In genomic region chr3:128341659-128342395, GRCh38 we compare ENCODE assay signal across 23 cellular contexts.
"Had no signal": no experiment of that assay in that cellular context is flagged by ENCODE, and none has a peak within 500 bp of the region (broad histone marks: within the 10 kb centered on the region; RNA-seq: fewer than 3 reads in every experiment).

No MANE protein-coding gene starts in this region.

- H3K9me3 Mint-ChIP-seq: activated B cell treated with CpG ODN at 0.5 μM for 24 hours; activated naive CD8-positive, alpha-beta T cell treated with anti-CD3 and anti-CD28 coated beads, Interleukin-2, amount 10 ng/mL, durations not matched to agents 7 days and 5 days; activated T-cell treated with anti-CD3 and anti-CD28 coated beads, Interleukin-2, amount 50 U/mL, for 4 hours; activated T-helper 2 cell treated with anti-CD3 and anti-CD28 coated beads, Interferon-gamma antibody, Interleukin-2, Interleukin-4, amounts not matched to agents 10 μg/mL and 5 μg/mL and 100 μg/mL, durations not matched to agents 14 hours and 24 hours and 36 hours; natural killer cell; stimulated activated memory B cell treated with anti-CD40 and anti-IgM and Interleukin-4, amounts not matched to agents 10 μg/mL and 1 μg/mL and 100 μg/mL, for 72 hours had no signal

- H3K36me3 ChIP-seq: ovary had no signal

- H3K4me3 ChIP-seq: ovary, psoas muscle, skin epidermis, testis, upper lobe of right lung had no signal

- H3K27ac ChIP-seq: ovary, psoas muscle, skin epidermis, testis, upper lobe of right lung had no signal

- H3K4me1 ChIP-seq: testis, upper lobe of right lung had no signal

- H3K9me3 ChIP-seq: ovary, psoas muscle, testis, upper lobe of right lung had no signal

- H3K4me3 Mint-ChIP-seq: activated B cell treated with CpG ODN at 0.5 μM for 24 hours; activated CD4-positive, alpha-beta T cell treated with anti-CD3 and anti-CD28 coated beads for 36 hours; activated naive CD8-positive, alpha-beta T cell treated with anti-CD3 and anti-CD28 coated beads, Interleukin-2, amount 10 ng/mL, durations not matched to agents 7 days and 5 days; activated T-cell treated with anti-CD3 and anti-CD28 coated beads, Interleukin-2, amount 50 U/mL, for 4 hours; natural killer cell; stimulated activated memory B cell treated with anti-CD40 and anti-IgM and Interleukin-4, amounts not matched to agents 10 μg/mL and 1 μg/mL and 100 μg/mL, for 72 hours had no signal

- H3K27me3 Mint-ChIP-seq: activated B cell treated with CpG ODN at 0.5 μM for 24 hours; activated CD4-positive, alpha-beta T cell treated with anti-CD3 and anti-CD28 coated beads for 36 hours; activated naive CD8-positive, alpha-beta T cell treated with anti-CD3 and anti-CD28 coated beads, Interleukin-2, amount 10 ng/mL, durations not matched to agents 7 days and 5 days; stimulated activated memory B cell treated with anti-CD40 and anti-IgM and Interleukin-4, amounts not matched to agents 10 μg/mL and 1 μg/mL and 100 μg/mL, for 72 hours had no signal

- H3K4me1 Mint-ChIP-seq: activated B cell treated with CpG ODN at 0.5 μM for 24 hours; activated CD4-positive, alpha-beta T cell treated with anti-CD3 and anti-CD28 coated beads for 36 hours; activated naive CD8-positive, alpha-beta T cell treated with anti-CD3 and anti-CD28 coated beads, Interleukin-2, amount 10 ng/mL, durations not matched to agents 7 days and 5 days had no signal

- H3K27me3 ChIP-seq: ovary, testis, upper lobe of right lung had no signal

- H3K27ac Mint-ChIP-seq: activated B cell treated with CpG ODN at 0.5 μM for 24 hours; activated CD4-positive, alpha-beta T cell treated with anti-CD3 and anti-CD28 coated beads for 36 hours; activated naive CD8-positive, alpha-beta T cell treated with anti-CD3 and anti-CD28 coated beads, Interleukin-2, amount 10 ng/mL, durations not matched to agents 7 days and 5 days; activated T-helper 2 cell treated with anti-CD3 and anti-CD28 coated beads, Interferon-gamma antibody, Interleukin-2, Interleukin-4, amounts not matched to agents 10 μg/mL and 5 μg/mL and 100 μg/mL, durations not matched to agents 14 hours and 24 hours and 36 hours; natural killer cell; stimulated activated memory B cell treated with anti-CD40 and anti-IgM and Interleukin-4, amounts not matched to agents 10 μg/mL and 1 μg/mL and 100 μg/mL, for 72 hours had no signal

- DNase-seq: activated B cell treated with CpG ODN at 0.5 μM for 24 hours; activated CD4-positive, alpha-beta T cell treated with anti-CD3 and anti-CD28 coated beads for 36 hours; activated CD4-positive, alpha-beta T cell treated with anti-CD3 and anti-CD28 coated beads, Interleukin-2, amount 50 U/mL, for 4 hours; activated CD8-positive, alpha-beta memory T cell treated with anti-CD3 and anti-CD28 coated beads for 24 hours; activated CD8-positive, alpha-beta memory T cell treated with anti-CD3 and anti-CD28 coated beads, Interleukin-2, amount 50 U/mL, for 4 hours; activated naive CD4-positive, alpha-beta T cell; activated naive CD8-positive, alpha-beta T cell treated with anti-CD3 and anti-CD28 coated beads, Interleukin-2, amount 10 ng/mL, durations not matched to agents 7 days and 5 days; activated T-cell treated with anti-CD3 and anti-CD28 coated beads, Interleukin-2, amount 50 U/mL, for 4 hours; amniotic stem cell; cerebellar nuclear complex; mammary epithelial cell; midbrain; natural killer cell; ovary; right cardiac atrium; stimulated activated CD4-positive, alpha-beta T cell treated with anti-CD3 and anti-CD28 coated beads, Interleukin-2, amount 100 ng/mL, for 24 hours; T-helper 1 cell; testis; upper lobe of right lung had no signal

- H3K36me3 Mint-ChIP-seq: activated naive CD8-positive, alpha-beta T cell treated with anti-CD3 and anti-CD28 coated beads, Interleukin-2, amount 10 ng/mL, durations not matched to agents 7 days and 5 days; natural killer cell had no signal
